Comparison of ENCODE assay signal across 5 cellular contexts in the genomic region with DNA sequence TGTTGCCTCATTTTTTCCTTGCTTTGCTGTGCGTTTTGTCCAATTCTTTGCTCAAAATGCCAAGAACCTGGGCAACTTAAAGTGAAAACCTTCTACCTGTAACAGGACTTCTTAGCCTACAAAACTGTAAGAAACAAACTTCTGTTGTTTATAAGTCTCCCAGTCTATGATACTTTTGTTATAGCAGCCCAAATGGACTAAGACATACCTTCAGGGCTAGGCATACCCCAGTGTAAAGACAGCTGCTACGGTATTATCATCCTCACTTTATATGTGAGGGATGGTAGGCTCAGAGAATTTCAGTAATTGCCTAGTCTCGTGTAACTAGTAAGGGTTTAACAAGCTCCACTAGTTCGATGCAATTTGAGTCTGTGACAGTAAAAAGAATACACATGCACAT. TPM values are rescaled to one million over a fixed set of nuclear protein-coding genes. Genes with fewer than 3 reads are reported as not detected.
"Had no signal": no experiment of that assay in that cellular context is flagged by ENCODE, and none has a peak within 500 bp of the region (broad histone marks: within the 10 kb centered on the region; RNA-seq: fewer than 3 reads in every experiment).

No MANE protein-coding gene starts in this region.

- FAIRE-seq: HTR-8/SVneo had no signal

- H3K27ac ChIP-seq: HL-60 had no signal

- H3K4me3 Mint-ChIP-seq: IgD-negative memory B cell had no signal

- DNase-seq: IMR-90, KG1 had no signal

- H3K9me3 Mint-ChIP-seq: IgD-negative memory B cell had no signal

RNA-seq across cellular contexts. Expression of gene OPHN1, which starts 6.0 kb away (rescaled TPM):
- polyA plus RNA-seq: IgD-negative memory B cell had no signal
